Comparison of ENCODE assay signal across 1 cellular context in genomic region chr14:64117671-64118402, GRCh38.
TF ChIP-seq lines count a peak whose summit lies in the region.

No MANE protein-coding gene starts in this region.

TF ChIP-seq in liver, 16 proteins besides CTCF, POLR2A, EP300 and RAD21 (continued from another document):
- no peak for TF ChIP-seq ZBTB33 (IDR thresholded peaks at IDR 0.05)
- peak; percentile 39 for TF ChIP-seq SP1 (IDR thresholded peaks at IDR 0.05)
- peak; percentile 26 for TF ChIP-seq ATF3 (IDR thresholded peaks at IDR 0.05)
- peak; percentile 54 for TF ChIP-seq REST (IDR thresholded peaks at IDR 0.05)
- TF ChIP-seq EGR1 (IDR thresholded peaks at IDR 0.05; ENCODE audit: low read depth in 2 of 2): no peak
- peak; percentile 16 to 83 for TF ChIP-seq JUND (IDR thresholded peaks at IDR 0.05)
